ENCODE assay signal across 17 cellular contexts in the genomic region with DNA sequence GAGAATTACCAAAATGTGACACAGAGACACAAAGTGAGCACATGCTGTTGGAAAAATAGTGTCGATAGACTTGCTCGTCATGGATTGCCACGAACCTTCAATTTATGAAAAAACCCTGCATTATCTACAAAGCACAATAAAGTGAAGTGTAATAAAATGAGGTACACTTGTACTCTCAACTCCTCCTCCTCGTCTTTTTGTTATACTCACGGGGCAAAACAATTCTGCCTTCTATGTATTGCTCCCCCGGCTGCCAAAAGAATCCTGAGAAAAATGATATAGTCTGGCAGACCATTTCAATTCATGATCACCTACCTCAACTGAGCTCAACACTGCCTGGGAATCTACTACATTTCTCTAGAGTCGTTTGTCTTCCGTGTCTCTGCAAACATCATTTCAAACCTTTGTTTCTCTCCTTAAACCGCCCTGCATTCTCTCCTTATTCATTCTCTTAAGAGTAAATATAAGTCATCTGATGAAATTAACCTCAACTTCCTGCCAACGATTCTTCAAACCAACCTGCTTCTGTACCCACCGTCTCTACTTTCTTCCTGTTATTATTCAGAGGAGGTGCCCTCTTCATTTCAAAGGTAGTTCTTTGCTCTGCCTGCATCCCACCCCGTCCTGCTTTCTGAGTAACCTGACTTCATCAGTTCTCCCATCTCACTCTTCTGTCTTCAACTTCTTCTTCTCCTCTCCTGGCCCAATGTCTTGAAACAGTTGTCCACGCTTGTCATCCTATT. TPM values are rescaled to one million over a fixed set of nuclear protein-coding genes. Genes with fewer than 3 reads are reported as not detected.
DNase-seq lines count a peak whose midpoint lies in the region; ATAC-seq and TF ChIP-seq lines count a peak whose summit lies in the region.
"Had no signal": no experiment of that assay in that cellular context is flagged by ENCODE, and none has a peak within 500 bp of the region (broad histone marks: within the 10 kb centered on the region; RNA-seq: fewer than 3 reads in every experiment).

No MANE protein-coding gene starts in this region.

- peaks cover 31% of the 10 kb centered on the region for H3K4me1 Mint-ChIP-seq in activated CD4-positive, alpha-beta memory T cell treated with anti-CD3 and anti-CD28 coated beads for 36 hours (ENCODE audit: low read depth)
- H3K4me1 Mint-ChIP-seq in natural killer cell treated with Interleukin-12 subunit alpha and Interleukin-12 subunit beta and Interleukin-15 and Interleukin-18, amount 100 ng/mL, for 72 hours (ENCODE audit: low read depth in 2 of 2) = peaks cover 17 to 22% of the 10 kb centered on the region in 2 donors

- H3K27ac Mint-ChIP-seq in activated CD4-positive, alpha-beta memory T cell treated with anti-CD3 and anti-CD28 coated beads for 36 hours = no peak overlapping the region
- no peak overlapping the region for H3K27ac Mint-ChIP-seq in natural killer cell treated with Interleukin-12 subunit alpha and Interleukin-12 subunit beta and Interleukin-15 and Interleukin-18, amount 100 ng/mL, for 72 hours

- peak overlapping the region; percentile 18; the same call in 1 of the 2 replicates for H2AFZ ChIP-seq in MM.1S (ENCODE audit: low read length)

- H3K27ac ChIP-seq in MM.1S (ENCODE audit: low read length) = no peak overlapping the region
- H3K27ac ChIP-seq: ascending aorta, sigmoid colon had no signal

- H3K9ac ChIP-seq in MM.1S (ENCODE audit: low read length) = no peak overlapping the region

- no peaks in the 10 kb centered on the region for H3K9me2 ChIP-seq in MM.1S (replicated peaks; ENCODE audit: insufficient read depth, low read length)

- no peaks in the 10 kb centered on the region for H3K9me3 Mint-ChIP-seq in activated CD4-positive, alpha-beta memory T cell treated with anti-CD3 and anti-CD28 coated beads for 36 hours
- H3K9me3 Mint-ChIP-seq in natural killer cell treated with Interleukin-12 subunit alpha and Interleukin-12 subunit beta and Interleukin-15 and Interleukin-18, amount 100 ng/mL, for 72 hours = no peaks in the 10 kb centered on the region

- no peaks in the 10 kb centered on the region for H3F3A ChIP-seq in MM.1S (ENCODE audit: insufficient read depth, low read length)

- no peaks in the 10 kb centered on the region for H4K20me1 ChIP-seq in MM.1S (ENCODE audit: insufficient read depth, low read length)

- no peaks in the 10 kb centered on the region for H3K9me3 ChIP-seq in MM.1S (replicated peaks; ENCODE audit: insufficient read depth, low read length)
- H3K9me3 ChIP-seq: ascending aorta, HAP-1, sigmoid colon had no signal

- H3K79me2 ChIP-seq in MM.1S (ENCODE audit: low read length) = no peaks in the 10 kb centered on the region

- no peaks in the 10 kb centered on the region for H3K27me3 ChIP-seq in MM.1S (replicated peaks; ENCODE audit: insufficient read depth, low read length)
- H3K27me3 ChIP-seq: ascending aorta, sigmoid colon had no signal

- peak overlapping the region; percentile 20; the same call in 1 of the 2 replicates for H3K4me2 ChIP-seq in MM.1S (ENCODE audit: low read depth, low read length)

- peak; percentile 37 for DNase-seq in SKM-1 treated with dmso at 0.1 percent for 144 hours (lab: John Stamatoyannopoulos, UW; ENCODE audit: unreplicated experiment)
- DNase-seq in SKM-1 (lab: John Stamatoyannopoulos, UW; ENCODE audit: unreplicated experiment) = no peak
- peak; percentile 26 for DNase-seq in MM.1S
- peak; percentile 61 for DNase-seq in activated CD4-positive, alpha-beta memory T cell treated with anti-CD3 and anti-CD28 coated beads for 36 hours
- no peak for DNase-seq in natural killer cell treated with Interleukin-12 subunit alpha and Interleukin-12 subunit beta and Interleukin-15 and Interleukin-18, amount 100 ng/mL, for 72 hours (ENCODE audit: low spot score)
- DNase-seq in foreskin melanocyte = no peak
- no peak for DNase-seq in NCI-H187 treated with DMSO at 0.1 percent for 48 hours (lab: John Stamatoyannopoulos, UW)
- DNase-seq: MV-4-11, sigmoid colon, substantia nigra had no signal

- peaks cover 2% of the 10 kb centered on the region for H3K27me3 Mint-ChIP-seq in activated CD4-positive, alpha-beta memory T cell treated with anti-CD3 and anti-CD28 coated beads for 36 hours
- H3K27me3 Mint-ChIP-seq in natural killer cell treated with Interleukin-12 subunit alpha and Interleukin-12 subunit beta and Interleukin-15 and Interleukin-18, amount 100 ng/mL, for 72 hours = peaks cover 19 to 21% of the 10 kb centered on the region in 2 donors

- TF ChIP-seq CTCF in MM.1S (IDR thresholded peaks at IDR 0.05; ENCODE audit: low read length) = no peak

- H3K4me3 ChIP-seq in MM.1S (ENCODE audit: low read length) = no peak overlapping the region
- H3K4me3 ChIP-seq: ascending aorta, HAP-1, lung, sigmoid colon had no signal

- H3K4me3 Mint-ChIP-seq in activated CD4-positive, alpha-beta memory T cell treated with anti-CD3 and anti-CD28 coated beads for 36 hours = no peak overlapping the region
- no peak overlapping the region for H3K4me3 Mint-ChIP-seq in natural killer cell treated with Interleukin-12 subunit alpha and Interleukin-12 subunit beta and Interleukin-15 and Interleukin-18, amount 100 ng/mL, for 72 hours

- intact Hi-C loops in activated CD4-positive, alpha-beta memory T cell treated with anti-CD3 and anti-CD28 coated beads for 36 hours (cut with micrococcal nuclease) = loop anchor here (1.0 to 2.0 kb wide), 4 partner anchors 18 to 59 kb away; no protein-coding TSS in a partner anchor

- ATAC-seq in natural killer cell treated with Interleukin-12 subunit alpha and Interleukin-12 subunit beta and Interleukin-15 and Interleukin-18, amount 100 ng/mL, for 72 hours = peak; percentile 70 to 84
- ATAC-seq in HG03025 (IDR thresholded peaks at IDR 0.05; ENCODE audit: low FRiP score, unreplicated experiment) = no peak

- no peaks in the 10 kb centered on the region for H3K36me3 ChIP-seq in MM.1S (replicated peaks; ENCODE audit: insufficient read depth, low read length)
- H3K36me3 ChIP-seq: ascending aorta, HAP-1, sigmoid colon had no signal

- POLR2A ChIA-PET in activated CD4-positive, alpha-beta memory T cell treated with anti-CD3 and anti-CD28 coated beads for 36 hours (lab: Charles Lee) = interaction anchor here (0.8 to 1.8 kb wide), 3 partner anchors 18 to 26 kb away, joined by 3 to 5 read pairs (median 4); no protein-coding TSS in a partner anchor

- H3K36me3 Mint-ChIP-seq in activated CD4-positive, alpha-beta memory T cell treated with anti-CD3 and anti-CD28 coated beads for 36 hours = no peaks in the 10 kb centered on the region
- H3K36me3 Mint-ChIP-seq in natural killer cell treated with Interleukin-12 subunit alpha and Interleukin-12 subunit beta and Interleukin-15 and Interleukin-18, amount 100 ng/mL, for 72 hours = peaks cover 7% of the 10 kb centered on the region

- CTCF ChIA-PET in activated CD4-positive, alpha-beta memory T cell treated with anti-CD3 and anti-CD28 coated beads for 36 hours (lab: Charles Lee) = interaction anchor here (0.7 to 4.5 kb wide), 9 partner anchors 8 to 154 kb away, joined by 3 to 20 read pairs (median 4); no protein-coding TSS in a partner anchor

- peaks cover 13% of the 10 kb centered on the region; the same call in 1 of the 2 replicates for H3K4me1 ChIP-seq in MM.1S (ENCODE audit: low read length)
- H3K4me1 ChIP-seq: ascending aorta, HAP-1, sigmoid colon had no signal

RNA-seq across cellular contexts. Expression of gene IL19, which starts 12.9 kb away (rescaled TPM):
- total RNA-seq in activated CD4-positive, alpha-beta memory T cell treated with anti-CD3 and anti-CD28 coated beads for 36 hours = under 1 TPM in 1 of 2 experiments, not detected in 1; 0.21 TPM
- total RNA-seq in natural killer cell treated with Interleukin-12 subunit alpha and Interleukin-12 subunit beta and Interleukin-15 and Interleukin-18, amount 100 ng/mL, for 72 hours = not detected
- total RNA-seq: A172; ascending aorta; dermis microvascular lymphatic vessel endothelial cell; sigmoid colon; T-helper 1 cell treated with Interleukin-12 subunit alpha and Interleukin-12 subunit beta and Interleukin-4 antibody, amounts not matched to agents 30 ng/mL and 1 ng/mL, for 36 hours had no signal

RNA-seq across cellular contexts. Expression of gene IL10, which starts 14.6 kb away (rescaled TPM):
- 10 to 100 TPM; 17.3 to 18.5 TPM for total RNA-seq in activated CD4-positive, alpha-beta memory T cell treated with anti-CD3 and anti-CD28 coated beads for 36 hours
- under 1 TPM in 1 of 2 donors, not detected in 1; 0.95 TPM for total RNA-seq in natural killer cell treated with Interleukin-12 subunit alpha and Interleukin-12 subunit beta and Interleukin-15 and Interleukin-18, amount 100 ng/mL, for 72 hours
- total RNA-seq: A172, dermis microvascular lymphatic vessel endothelial cell had no signal

Comparison
In these comparisons a context has a peak if more than half of its experiments do, and no peak if none do; other contexts are left out.
1. DNase-seq: peak in SKM-1 treated with dmso at 0.1 percent for 144 hours (single experiment), MM.1S (single experiment) and activated CD4-positive, alpha-beta memory T cell treated with anti-CD3 and anti-CD28 coated beads for 36 hours (single experiment); none in SKM-1 (single experiment), natural killer cell treated with Interleukin-12 subunit alpha and Interleukin-12 subunit beta and Interleukin-15 and Interleukin-18, amount 100 ng/mL, for 72 hours (single experiment), foreskin melanocyte (single experiment) and NCI-H187 treated with DMSO at 0.1 percent for 48 hours (single experiment).
2. RNA of gene IL10, which starts 14.6 kb away (total RNA-seq): 17.3 to 18.5 TPM in activated CD4-positive, alpha-beta memory T cell treated with anti-CD3 and anti-CD28 coated beads for 36 hours; 0.95 TPM in natural killer cell treated with Interleukin-12 subunit alpha and Interleukin-12 subunit beta and Interleukin-15 and Interleukin-18, amount 100 ng/mL, for 72 hours; every median in the first group is over 4 times any median in the second.